14 cellular contexts compared by ENCODE assay signal in the genomic region with DNA sequence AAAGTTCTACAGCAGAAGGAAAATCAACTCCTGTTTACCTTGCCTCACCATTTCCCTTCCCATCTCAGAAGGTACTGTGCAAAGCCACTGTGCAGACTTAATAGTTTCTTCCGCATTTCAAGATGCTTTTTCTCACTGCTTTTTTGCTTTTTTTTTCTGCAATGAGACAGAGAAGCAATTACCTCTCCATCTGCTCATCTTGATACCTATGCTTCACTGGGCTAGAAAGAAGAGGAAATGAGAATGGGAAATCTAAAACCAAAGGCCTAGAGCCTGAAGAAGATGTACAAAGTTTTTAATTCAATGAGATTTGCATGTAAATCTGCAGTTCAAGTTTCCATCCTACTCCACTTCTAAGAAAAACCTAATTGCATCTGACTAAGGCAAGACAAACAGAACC.
DNase-seq lines count a peak whose midpoint lies in the region; ATAC-seq lines count a peak whose summit lies in the region.
"Had no signal": no experiment of that assay in that cellular context is flagged by ENCODE, and none has a peak within 500 bp of the region (broad histone marks: within the 10 kb centered on the region; RNA-seq: fewer than 3 reads in every experiment).

No MANE protein-coding gene starts in this region.

- WGBS in trophoblast cell (ENCODE audit: extremely low coverage, insufficient coverage, insufficient read length): no CpG with 5 or more reads among the region's 1 CpG

- H3K4me3 Mint-ChIP-seq in stimulated activated effector memory CD8-positive, alpha-beta T cell treated with anti-CD3 and anti-CD28 coated beads, Interleukin-12 subunit alpha, Interleukin-12 subunit beta, amount 100 ng/mL, for 72 hours: no peak overlapping the region
- H3K4me3 Mint-ChIP-seq: activated naive CD8-positive, alpha-beta T cell treated with anti-CD3 and anti-CD28 coated beads, Interleukin-2, amount 50 U/mL, for 24 hours; nephron; stimulated activated naive CD8-positive, alpha-beta T cell treated with anti-CD3 and anti-CD28 coated beads, Interleukin-15, amount 100 ng/mL, for 72 hours had no signal

- no peak overlapping the region for H2BK120ac ChIP-seq in trophoblast cell (ENCODE audit: insufficient read depth, low read length, poor library complexity)

- H3K79me2 ChIP-seq in trophoblast cell (ENCODE audit: control insufficient read depth, insufficient read depth, low read length, poor library complexity): peaks cover 1% of the 10 kb centered on the region

- H3K4me1 Mint-ChIP-seq in stimulated activated effector memory CD8-positive, alpha-beta T cell treated with anti-CD3 and anti-CD28 coated beads, Interleukin-12 subunit alpha, Interleukin-12 subunit beta, amount 100 ng/mL, for 72 hours: no peaks in the 10 kb centered on the region
- H3K4me1 Mint-ChIP-seq: stimulated activated naive CD8-positive, alpha-beta T cell treated with anti-CD3 and anti-CD28 coated beads, Interleukin-15, amount 100 ng/mL, for 72 hours had no signal

- no peak overlapping the region for H2AK5ac ChIP-seq in trophoblast cell (ENCODE audit: low read length)

- H3K18ac ChIP-seq in trophoblast cell (ENCODE audit: low read length): no peak overlapping the region

- no peak overlapping the region for H4K12ac ChIP-seq in trophoblast cell (ENCODE audit: low read depth, low read length)

- no peaks in the 10 kb centered on the region for H3K9me3 Mint-ChIP-seq in stimulated activated effector memory CD8-positive, alpha-beta T cell treated with anti-CD3 and anti-CD28 coated beads, Interleukin-12 subunit alpha, Interleukin-12 subunit beta, amount 100 ng/mL, for 72 hours
- H3K9me3 Mint-ChIP-seq: activated naive CD8-positive, alpha-beta T cell treated with anti-CD3 and anti-CD28 coated beads, Interleukin-2, amount 50 U/mL, for 24 hours; nephron; stimulated activated naive CD8-positive, alpha-beta T cell treated with anti-CD3 and anti-CD28 coated beads, Interleukin-15, amount 100 ng/mL, for 72 hours had no signal

- no peak overlapping the region for H3K9ac ChIP-seq in trophoblast cell (ENCODE audit: low read length)

- H3K4me2 ChIP-seq in trophoblast cell (ENCODE audit: low read length): no peak overlapping the region

- no peak overlapping the region for H4K91ac ChIP-seq in trophoblast cell (ENCODE audit: low read depth, low read length)

- H3K27ac ChIP-seq in trophoblast cell (ENCODE audit: low read depth, low read length): peak overlapping the region; percentile 19
- H3K27ac ChIP-seq: C4-2B had no signal

- H2BK12ac ChIP-seq in trophoblast cell (ENCODE audit: low read length): no peak overlapping the region

- H3K27ac Mint-ChIP-seq in stimulated activated effector memory CD8-positive, alpha-beta T cell treated with anti-CD3 and anti-CD28 coated beads, Interleukin-12 subunit alpha, Interleukin-12 subunit beta, amount 100 ng/mL, for 72 hours: no peak overlapping the region
- H3K27ac Mint-ChIP-seq: activated naive CD8-positive, alpha-beta T cell treated with anti-CD3 and anti-CD28 coated beads, Interleukin-2, amount 50 U/mL, for 24 hours; nephron; stimulated activated naive CD8-positive, alpha-beta T cell treated with anti-CD3 and anti-CD28 coated beads, Interleukin-15, amount 100 ng/mL, for 72 hours had no signal

- H3K36me3 Mint-ChIP-seq in stimulated activated effector memory CD8-positive, alpha-beta T cell treated with anti-CD3 and anti-CD28 coated beads, Interleukin-12 subunit alpha, Interleukin-12 subunit beta, amount 100 ng/mL, for 72 hours: no peaks in the 10 kb centered on the region

- peaks cover 38% of the 10 kb centered on the region for H3K79me1 ChIP-seq in trophoblast cell (ENCODE audit: low read length)

- no peak overlapping the region for H3K4me3 ChIP-seq in trophoblast cell (ENCODE audit: low read depth, low read length)

- H2BK5ac ChIP-seq in trophoblast cell (ENCODE audit: low read depth, low read length, poor library complexity): no peak overlapping the region

- peaks cover 7 to 24% of the 10 kb centered on the region in 2 experiments for H3K4me1 ChIP-seq in trophoblast cell (ENCODE audit: control insufficient read depth in 1 of 2, insufficient read depth in 2 of 2, low read length in 2 of 2)

- DNase-seq in trophoblast cell: no peak
- DNase-seq in stimulated activated effector memory CD8-positive, alpha-beta T cell treated with anti-CD3 and anti-CD28 coated beads, Interleukin-12 subunit alpha, Interleukin-12 subunit beta, amount 100 ng/mL, for 72 hours (ENCODE audit: low spot score in 2 of 2): no peak
- no peak for DNase-seq in NCI-H146 treated with DMSO at 0.1 percent for 48 hours (lab: John Stamatoyannopoulos, UW; ENCODE audit: unreplicated experiment)
- DNase-seq: activated naive CD8-positive, alpha-beta T cell treated with anti-CD3 and anti-CD28 coated beads, Interleukin-2, amount 50 U/mL, for 24 hours; activated T-cell treated with anti-CD3 and anti-CD28 coated beads for 4 hours; NCI-H2227 treated with DMSO at 0.1 percent for 48 hours; stimulated activated naive CD8-positive, alpha-beta T cell treated with anti-CD3 and anti-CD28 coated beads, Interleukin-15, amount 100 ng/mL, for 72 hours had no signal

- no peak overlapping the region for H3K14ac ChIP-seq in trophoblast cell (ENCODE audit: low read length)

- H2AFZ ChIP-seq in trophoblast cell (ENCODE audit: insufficient read depth, low read length, poor library complexity): no peak overlapping the region

- no peak overlapping the region for H3K4ac ChIP-seq in trophoblast cell (ENCODE audit: low read depth, low read length)

- H4K8ac ChIP-seq in trophoblast cell (ENCODE audit: low read depth, low read length): no peak overlapping the region

- H3K36me3 ChIP-seq in trophoblast cell (ENCODE audit: control insufficient read depth in 1 of 2, insufficient read depth in 2 of 2, low read length in 2 of 2): no peaks in the 10 kb centered on the region

- H3K27me3 ChIP-seq in trophoblast cell (ENCODE audit: insufficient read depth, low read length): no peaks in the 10 kb centered on the region

- ATAC-seq in GM18868 (IDR thresholded peaks at IDR 0.05; ENCODE audit: unreplicated experiment) (peak; percentile 66), GM21786 (IDR thresholded peaks at IDR 0.05; ENCODE audit: unreplicated experiment) (peak; percentile 77), HG03520 (IDR thresholded peaks at IDR 0.05; ENCODE audit: unreplicated experiment) (peak; percentile 38), HG03108 (IDR thresholded peaks at IDR 0.05; ENCODE audit: unreplicated experiment) (no peak)
- ATAC-seq in stimulated activated effector memory CD8-positive, alpha-beta T cell treated with anti-CD3 and anti-CD28 coated beads, Interleukin-12 subunit alpha, Interleukin-12 subunit beta, amount 100 ng/mL, for 72 hours: no peak
- ATAC-seq: activated CD4-positive, CD25-positive, alpha-beta regulatory T cell treated with anti-CD3 and anti-CD28 coated beads, Interleukin-2, amount 50 U/mL, for 24 hours; activated naive CD8-positive, alpha-beta T cell treated with anti-CD3 and anti-CD28 coated beads, Interleukin-2, amount 50 U/mL, for 24 hours; stimulated activated naive CD8-positive, alpha-beta T cell treated with anti-CD3 and anti-CD28 coated beads, Interleukin-15, amount 100 ng/mL, for 72 hours had no signal

- H3K23ac ChIP-seq in trophoblast cell (ENCODE audit: low read length): no peak overlapping the region

- H3K9me3 ChIP-seq in trophoblast cell (ENCODE audit: insufficient read depth, low read depth, low read length): no peaks in the 10 kb centered on the region

Comparison
In these comparisons a context has a peak if more than half of its experiments do, and no peak if none do; other contexts are left out.
1. ATAC-seq: peak in GM18868 (single experiment), GM21786 (single experiment) and HG03520 (single experiment); none in HG03108 (single experiment) and stimulated activated effector memory CD8-positive, alpha-beta T cell treated with anti-CD3 and anti-CD28 coated beads, Interleukin-12 subunit alpha, Interleukin-12 subunit beta, amount 100 ng/mL, for 72 hours (single experiment).